ENCODE assay signal across 8 cellular contexts in the genomic region with DNA sequence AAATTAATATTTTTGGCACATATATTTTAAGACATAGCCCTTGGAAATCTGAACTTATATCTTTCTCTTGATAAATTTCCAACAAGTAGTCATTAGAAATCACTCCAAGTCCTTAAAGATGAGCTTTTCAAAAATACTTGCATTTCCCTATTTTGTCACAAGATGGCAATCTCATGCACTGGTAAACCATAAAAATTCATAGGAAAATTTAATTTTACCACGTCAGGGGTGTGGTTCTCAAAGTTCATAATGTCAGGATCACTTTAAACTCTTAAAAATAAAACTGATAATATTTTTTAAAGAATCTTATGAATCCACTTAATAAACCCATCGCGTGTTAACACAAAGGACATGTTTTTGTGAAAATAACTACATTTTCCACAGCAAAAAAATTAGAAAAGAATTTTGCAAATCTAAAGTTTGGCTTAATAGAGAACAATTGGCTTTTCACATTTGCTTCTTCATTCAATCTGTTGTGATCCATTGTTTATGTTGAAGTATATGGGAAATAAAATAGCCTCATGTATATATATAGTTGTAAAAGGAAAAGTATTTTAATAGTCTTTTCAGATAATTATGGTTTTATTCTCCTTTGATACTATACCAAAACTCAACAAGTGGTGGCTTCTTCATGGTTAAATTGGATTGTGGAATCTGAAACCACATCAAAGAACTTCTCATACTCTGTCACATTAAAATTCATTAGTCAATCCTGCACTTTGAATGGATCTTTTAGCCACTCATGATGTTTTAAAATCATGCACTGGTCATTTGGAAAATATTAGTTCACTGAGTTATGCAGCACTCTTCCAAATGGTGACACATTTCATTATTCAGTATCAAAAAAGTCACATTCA.
DNase-seq lines count a peak whose midpoint lies in the region; ATAC-seq and TF ChIP-seq lines count a peak whose summit lies in the region.

No MANE protein-coding gene starts in this region.

- POLR2A ChIA-PET in HCT116 (lab: Charles Lee): no interaction called here

- H3K27me3 ChIP-seq in HCT116 (ENCODE audit: insufficient read depth, low read length): no peaks in the 10 kb centered on the region
- no peaks in the 10 kb centered on the region for H3K27me3 ChIP-seq in thyroid gland

- intact Hi-C loops in HCT116 (cut with micrococcal nuclease) (loop anchor here (1.0 to 5.0 kb wide), 2 partner anchors 941 to 1357 kb away; no protein-coding TSS in a partner anchor), thyroid gland (cut with DNase I) (no loop called here)

- 58 to 61% methylated on average over 3 of the region's 3 CpGs for WGBS in thyroid gland, 2 donors

- ATAC-seq in HCT116 (no peak), HG02759 (IDR thresholded peaks at IDR 0.05; ENCODE audit: unreplicated experiment) (no peak), HG03521 (IDR thresholded peaks at IDR 0.05; ENCODE audit: unreplicated experiment) (no peak)

- H3K9me3 ChIP-seq in HCT116 (ENCODE audit: control insufficient read depth in 1 of 2, insufficient read depth in 1 of 2, low read depth in 1 of 2, low read length in 2 of 2) (no peaks in the 10 kb centered on the region), thyroid gland (no peaks in the 10 kb centered on the region)

- H3K4me3 ChIP-seq in AG10803 (ENCODE audit: low read length) (no peak overlapping the region), HCT116 (replicated peaks in 1 of 2; ENCODE audit: low read depth in 1 of 2, low read length in 2 of 2) (no peak overlapping the region), thyroid gland (replicated peaks in 1 of 3) (no peak overlapping the region)

- H3K4me1 ChIP-seq in HCT116 (ENCODE audit: control insufficient read depth in 1 of 2, insufficient read depth in 2 of 2, low read length in 2 of 2) (no peaks in the 10 kb centered on the region), thyroid gland (peaks cover 0 to 15% of the 10 kb centered on the region in 2 donors)

- CTCF ChIA-PET in HCT116 (lab: Charles Lee): no interaction called here

- no peak overlapping the region for H2AFZ ChIP-seq in HCT116 (ENCODE audit: low read depth, low read length, poor library complexity, severe bottlenecking)

- H3K36me3 ChIP-seq in HCT116 (ENCODE audit: control insufficient read depth in 1 of 2, insufficient read depth in 2 of 2, low read length in 2 of 2) (no peaks in the 10 kb centered on the region), thyroid gland (no peaks in the 10 kb centered on the region)

- H3K9ac ChIP-seq in HCT116 (ENCODE audit: low read length): no peak overlapping the region

- no peaks in the 10 kb centered on the region for H3K79me2 ChIP-seq in HCT116 (ENCODE audit: insufficient read depth, low read length)

- no peak overlapping the region for H3K4me2 ChIP-seq in HCT116 (ENCODE audit: low read length)

- H4K20me1 ChIP-seq in HCT116 (ENCODE audit: insufficient read depth): no peaks in the 10 kb centered on the region

- H3K27ac ChIP-seq in HCT116 (ENCODE audit: low read depth, low read length) (no peak overlapping the region), thyroid gland (no peak overlapping the region)

- TF ChIP-seq CTCF in AG10803 (conservative IDR thresholded peaks at IDR 0.05; ENCODE audit: low read length): peak; percentile 79
- peak; percentile 29 to 61 (median 50); a peak in 4 of 6 replicates for TF ChIP-seq CTCF in HCT116 (IDR thresholded peaks at IDR 0.05 in 2 of 3, conservative IDR thresholded peaks at IDR 0.05 in 1 of 3; ENCODE audit: borderline replicate concordance in 1 of 3, insufficient read depth in 1 of 3, low read depth in 2 of 3, low read length in 2 of 3)
- peak; percentile 42 to 83 (median 60) for TF ChIP-seq CTCF in thyroid gland (IDR thresholded peaks at IDR 0.05)

- no TSS peak for BruUV-seq in HCT116 (replicated peaks; lab: Mats Ljungman, UMichigan)

- RAD21 ChIA-PET in HCT116 (lab: Charles Lee; ENCODE audit: low non-redundant PET in 1 of 2, low total read pairs in 2 of 2, uncharacterized antibody in 2 of 2, unreplicated experiment in 2 of 2): no interaction called here

- H3K9me2 ChIP-seq in HCT116 (ENCODE audit: insufficient read depth): no peaks in the 10 kb centered on the region

- peak; percentile 42 for TF ChIP-seq RAD21 in HCT116 (IDR thresholded peaks at IDR 0.05; ENCODE audit: low read depth)

- TF ChIP-seq POLR2A in HCT116 (IDR thresholded peaks at IDR 0.05; ENCODE audit: borderline replicate concordance, extremely low read depth, insufficient read depth, insufficient read length) (no peak), thyroid gland (IDR thresholded peaks at IDR 0.05) (no peak)

- peak; percentile 37 for DNase-seq in AG10803 (ENCODE audit: low read depth)
- no peak for DNase-seq in HCT116 (ENCODE audit: low read depth, low spot score)
- DNase-seq in RPMI7951 (ENCODE audit: low read depth): peak; percentile 68
- peak; percentile 75 for DNase-seq in foreskin melanocyte
- DNase-seq in thyroid gland: no peak
- DNase-seq in stimulated activated CD8-positive, alpha-beta memory T cell treated with anti-CD3 and anti-CD28 coated beads, Interleukin-4, amount 100 ng/mL, for 48 hours: no peak

TF ChIP-seq in HCT116, 20 proteins besides CTCF, POLR2A, EP300 and RAD21:
- TF ChIP-seq TCF7L2 (IDR thresholded peaks at IDR 0.05; ENCODE audit: borderline replicate concordance, extremely low read depth, insufficient read depth, insufficient read length): no peak
TF ChIP-seq in HCT116: peak in this region for 0.

Comparison
In these comparisons a context has a peak if more than half of its experiments do, and no peak if none do; other contexts are left out.
1. DNase-seq: peak in AG10803 (single experiment), RPMI7951 (single experiment) and foreskin melanocyte (single experiment); none in HCT116 (single experiment), thyroid gland (0 of 2) and stimulated activated CD8-positive, alpha-beta memory T cell treated with anti-CD3 and anti-CD28 coated beads, Interleukin-4, amount 100 ng/mL, for 48 hours (single experiment).
2. Peak in every context shown above with its lines, with median percentiles within 50 percentile points of each other: CTCF ChIP-seq.